ENCODE assay signal across 8 cellular contexts in genomic region chr3:4584537-4585249, GRCh38.
DNase-seq lines count a peak whose midpoint lies in the region; ATAC-seq and TF ChIP-seq lines count a peak whose summit lies in the region.

No MANE protein-coding gene starts in this region.

- no peaks in the 10 kb centered on the region for H3K36me3 ChIP-seq in ascending aorta
- H3K36me3 ChIP-seq in transverse colon = no peaks in the 10 kb centered on the region

- intact Hi-C loops in ascending aorta (cut with DNase I) = loop anchor here (1.0 to 10.0 kb wide), 5 partner anchors 48 to 440 kb away; partner anchors contain the start of gene SUMF1
- intact Hi-C loops in transverse colon (cut with DNase I; ENCODE audit: low total_unique reads) = loop anchor here (5.0 kb wide), 1 partner anchor 92 kb away; the partner anchor contains the start of gene ITPR1

- H3K4me3 ChIP-seq in ascending aorta (peak overlapping the region; percentile 43 to 57), transverse colon (peak overlapping the region in 3 of 4 donors; percentile 15 to 40 (median 16))

- H3K27ac ChIP-seq in ascending aorta (peak overlapping the region; percentile 84 to 86), transverse colon (peak overlapping the region; percentile 72 to 84 (median 76)), foreskin keratinocyte (no peak overlapping the region)

- DNase-seq in activated T-cell treated with anti-CD3 and anti-CD28 coated beads for 24 hours (ENCODE audit: low read depth) (peak; percentile 7), activated T-cell treated with anti-CD3 and anti-CD28 coated beads for 4 hours (no peak), KBM-7 (peak; percentile 89), ascending aorta (ENCODE audit: low spot score in 2 of 2) (no peak), medulla oblongata (ENCODE audit: extremely low spot score) (peak; percentile 49), transverse colon (peak; percentile 15), foreskin keratinocyte (no peak)
- no peak for DNase-seq in activated CD4-positive, CD25-positive, alpha-beta regulatory T cell (lab: John Stamatoyannopoulos, UW)

- TF ChIP-seq CTCF in ascending aorta (IDR thresholded peaks at IDR 0.05) (peak in 2 of 3 experiments; percentile 39 to 55), transverse colon (IDR thresholded peaks at IDR 0.05) (peak in 1 of 5 experiments; percentile 5), foreskin keratinocyte (conservative IDR thresholded peaks at IDR 0.05) (no peak)

- TF ChIP-seq EP300 in transverse colon (IDR thresholded peaks at IDR 0.05; ENCODE audit: low read depth) = no peak

- no peaks in the 10 kb centered on the region for H3K9me3 ChIP-seq in ascending aorta
- H3K9me3 ChIP-seq in transverse colon = no peaks in the 10 kb centered on the region

- ATAC-seq in foreskin keratinocyte = no peak

- in situ Hi-C loops in KBM-7 (cut with MboI; ENCODE audit: low pct_unique_long_range_greater_than_20kb, low sequenced_read_pairs) (no loop called here), transverse colon (cut with MboI; ENCODE audit: low pct_ligation_motif_present in 1 of 4, low pct_unique_long_range_greater_than_20kb in 1 of 4, low sequenced_read_pairs in 3 of 4) (no loop called here)

- no peaks in the 10 kb centered on the region for H3K27me3 ChIP-seq in ascending aorta
- H3K27me3 ChIP-seq in transverse colon = no peaks in the 10 kb centered on the region
- no peaks in the 10 kb centered on the region for H3K27me3 ChIP-seq in foreskin keratinocyte

- no peak for TF ChIP-seq POLR2A in transverse colon (IDR thresholded peaks at IDR 0.05)

- peaks cover 0 to 41% of the 10 kb centered on the region in 2 donors for H3K4me1 ChIP-seq in ascending aorta
- peaks cover 7 to 55% (median 23%) of the 10 kb centered on the region in 4 donors for H3K4me1 ChIP-seq in transverse colon
- H3K4me1 ChIP-seq in foreskin keratinocyte = peaks cover 16% of the 10 kb centered on the region

- 11 to 23% methylated on average over 6 to 10 of the region's 10 CpGs for WGBS in transverse colon (ENCODE audit: low coverage in 1 of 2), 2 donors

Comparison
In these comparisons a context has a peak if more than half of its experiments do, and no peak if none do; other contexts are left out.
1. DNase-seq: peak in activated T-cell treated with anti-CD3 and anti-CD28 coated beads for 24 hours (single experiment), KBM-7 (single experiment), medulla oblongata (single experiment) and transverse colon (single experiment); none in activated T-cell treated with anti-CD3 and anti-CD28 coated beads for 4 hours (single experiment), ascending aorta (0 of 2), activated CD4-positive, CD25-positive, alpha-beta regulatory T cell (0 of 4) and foreskin keratinocyte (0 of 2).